Comparison of ENCODE assay signal across 1 cellular context in the genomic region with DNA sequence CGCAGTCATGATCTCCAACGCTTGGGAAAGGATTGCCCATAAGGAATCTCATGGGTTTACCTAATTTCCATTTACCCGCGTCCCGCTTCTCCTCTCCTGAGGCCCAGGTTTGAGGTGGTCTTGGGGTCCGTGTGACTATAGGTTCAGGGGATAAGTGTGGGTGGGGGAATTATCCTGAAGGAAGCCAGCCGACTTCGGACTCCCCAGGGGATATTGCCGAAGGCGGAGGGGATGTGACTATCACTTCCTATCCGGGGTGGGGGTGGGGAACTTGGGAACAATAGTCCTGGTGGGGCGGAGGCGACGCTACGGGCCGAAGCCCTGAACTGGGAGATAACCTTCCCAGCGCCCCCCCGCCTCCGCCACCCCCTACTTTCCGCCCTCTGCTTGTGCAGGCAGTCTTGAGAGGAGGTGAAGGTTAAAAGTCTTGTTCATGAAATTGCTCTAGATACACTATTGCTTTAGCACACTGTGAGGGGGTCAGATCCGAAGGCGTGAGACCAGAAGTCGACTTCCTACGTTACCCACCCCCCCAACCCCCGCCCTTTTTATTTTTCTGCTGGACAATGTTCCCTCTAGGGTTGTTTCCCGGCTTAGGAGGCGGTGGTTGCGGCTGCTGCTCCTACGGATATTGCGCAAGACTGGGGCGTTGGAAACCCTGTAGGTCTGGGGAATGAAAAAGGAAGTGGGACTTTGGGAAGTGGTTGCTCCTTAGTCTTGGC.
TF ChIP-seq lines count a peak whose summit lies in the region.

No MANE protein-coding gene starts in this region.

TF ChIP-seq in K562, 482 proteins besides CTCF, POLR2A, EP300 and RAD21 (continued from another document):
- TF ChIP-seq ETV5 (CRISPR knock-in tag; IDR thresholded peaks at IDR 0.05; ENCODE audit: low read depth) (peak; percentile 67; the same call in 1 of the 2 replicates), RUNX1 (IDR thresholded peaks at IDR 0.05; ENCODE audit: low read depth) (no peak), TAF1 (IDR thresholded peaks at IDR 0.05; ENCODE audit: control insufficient read depth, extremely low read depth, insufficient read depth, low read length, severe bottlenecking) (peak; percentile 30), HNRNPUL1 (IDR thresholded peaks at IDR 0.05; ENCODE audit: low read length) (0 out of 2 replicates have a peak, but pooled peaks have one; percentile 39)
- TF ChIP-seq, protein P1, sequence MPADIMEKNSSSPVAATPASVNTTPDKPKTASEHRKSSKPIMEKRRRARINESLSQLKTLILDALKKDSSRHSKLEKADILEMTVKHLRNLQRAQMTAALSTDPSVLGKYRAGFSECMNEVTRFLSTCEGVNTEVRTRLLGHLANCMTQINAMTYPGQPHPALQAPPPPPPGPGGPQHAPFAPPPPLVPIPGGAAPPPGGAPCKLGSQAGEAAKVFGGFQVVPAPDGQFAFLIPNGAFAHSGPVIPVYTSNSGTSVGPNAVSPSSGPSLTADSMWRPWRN (IDR thresholded peaks at IDR 0.05; ENCODE audit: low read depth): no peak
